15 cellular contexts compared by ENCODE assay signal in the genomic region with DNA sequence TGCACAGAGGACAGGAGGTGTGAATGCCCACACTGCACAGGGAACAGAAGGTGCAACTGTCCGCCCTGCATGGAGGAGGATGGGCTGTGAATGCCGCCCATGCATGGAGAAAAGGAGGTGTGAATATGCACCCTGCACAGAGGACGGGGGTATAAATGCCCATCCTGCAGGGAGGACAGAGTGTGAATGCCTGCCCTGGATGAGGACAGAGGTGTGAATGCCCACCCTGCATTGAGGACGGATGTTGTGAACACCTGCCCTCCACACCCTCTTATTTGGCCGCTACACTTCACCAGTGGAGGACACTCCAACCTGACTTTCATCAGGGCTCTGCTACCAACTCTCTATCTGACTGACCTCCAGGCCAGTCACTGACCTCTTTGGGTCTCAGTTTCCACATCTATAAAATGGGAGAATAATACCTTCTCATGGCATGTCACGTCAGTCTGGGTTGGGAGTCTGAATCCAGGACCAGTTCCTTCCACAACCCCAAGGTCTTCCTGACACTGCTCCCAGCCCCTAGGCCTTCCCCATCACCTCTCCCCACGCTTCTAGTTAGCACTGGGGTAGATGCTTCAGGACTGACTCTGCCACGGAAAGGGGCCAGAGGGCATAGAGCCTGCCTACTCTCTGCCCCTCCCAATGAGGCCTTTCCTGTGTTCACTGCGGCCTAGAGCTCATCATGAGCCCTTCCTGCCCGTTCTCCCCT. TPM values are rescaled to one million over a fixed set of nuclear protein-coding genes. Genes with fewer than 3 reads are reported as not detected.
A peak's percentile ranks its signal among the peaks of the same experiment; 100 is the strongest.
DNase-seq lines count a peak whose midpoint lies in the region; ATAC-seq and TF ChIP-seq lines count a peak whose summit lies in the region.
"Had no signal": no experiment of that assay in that cellular context is flagged by ENCODE, and none has a peak within 500 bp of the region (broad histone marks: within the 10 kb centered on the region; RNA-seq: fewer than 3 reads in every experiment).

No MANE protein-coding gene starts in this region.

- peak overlapping the region; percentile 96 for H3K27ac ChIP-seq in suprapubic skin
- H3K27ac ChIP-seq: 22Rv1 had no signal

- peaks cover 56% of the 10 kb centered on the region for H3K36me3 ChIP-seq in suprapubic skin

- peaks cover 55% of the 10 kb centered on the region for H3K4me1 Mint-ChIP-seq in activated CD4-positive, alpha-beta T cell treated with anti-CD3 and anti-CD28 coated beads for 36 hours
- peaks cover 57% of the 10 kb centered on the region for H3K4me1 Mint-ChIP-seq in activated T-helper 17 cell treated with anti-CD3 and anti-CD28 coated beads, Interleukin-2, amount 50 U/mL, for 72 hours

- POLR2A ChIA-PET in activated CD4-positive, alpha-beta T cell treated with anti-CD3 and anti-CD28 coated beads for 36 hours (lab: Charles Lee), result interaction anchor here (0.9 to 6.0 kb wide), 3 partner anchors 10 to 27 kb away, joined by 3 to 77 read pairs (median 45); partner anchors contain the start of gene ZBTB17

- no peak overlapping the region for H3K4me3 ChIP-seq in suprapubic skin
- H3K4me3 ChIP-seq: breast epithelium had no signal

- H3K27me3 ChIP-seq in suprapubic skin, result no peaks in the 10 kb centered on the region
- H3K27me3 ChIP-seq: breast epithelium had no signal

- intact Hi-C loops in activated CD4-positive, alpha-beta T cell treated with anti-CD3 and anti-CD28 coated beads for 36 hours (cut with DNase I, micrococcal nuclease), result loop anchor here in 1 of 2 experiments (2.0 kb wide), 1 partner anchor 331 kb away; the partner anchor contains the start of gene DDI2

- peak overlapping the region; percentile 58 for H3K4me3 Mint-ChIP-seq in activated CD4-positive, alpha-beta T cell treated with anti-CD3 and anti-CD28 coated beads for 36 hours
- peak overlapping the region; percentile 82 for H3K4me3 Mint-ChIP-seq in activated T-helper 17 cell treated with anti-CD3 and anti-CD28 coated beads, Interleukin-2, amount 50 U/mL, for 72 hours

- H3K27ac Mint-ChIP-seq in activated CD4-positive, alpha-beta T cell treated with anti-CD3 and anti-CD28 coated beads for 36 hours, result peak overlapping the region; percentile 95
- H3K27ac Mint-ChIP-seq in activated T-helper 17 cell treated with anti-CD3 and anti-CD28 coated beads, Interleukin-2, amount 50 U/mL, for 72 hours, result peak overlapping the region; percentile 98

- 88% methylated on average over 10 of the region's 10 CpGs for WGBS in suprapubic skin

- TF ChIP-seq CTCF in suprapubic skin (IDR thresholded peaks at IDR 0.05), result no peak

- CTCF ChIA-PET in activated CD4-positive, alpha-beta T cell treated with anti-CD3 and anti-CD28 coated beads for 36 hours (lab: Charles Lee), result interaction anchor here (0.5 to 1.2 kb wide), 4 partner anchors 10 to 412 kb away, joined by 3 to 4 read pairs (median 4); no protein-coding TSS in a partner anchor

- H3K9me3 Mint-ChIP-seq in activated CD4-positive, alpha-beta T cell treated with anti-CD3 and anti-CD28 coated beads for 36 hours (ENCODE audit: low read depth), result no peaks in the 10 kb centered on the region
- no peaks in the 10 kb centered on the region for H3K9me3 Mint-ChIP-seq in activated T-helper 17 cell treated with anti-CD3 and anti-CD28 coated beads, Interleukin-2, amount 50 U/mL, for 72 hours

- H3K36me3 Mint-ChIP-seq in activated CD4-positive, alpha-beta T cell treated with anti-CD3 and anti-CD28 coated beads for 36 hours (ENCODE audit: low read depth), result peaks cover 44% of the 10 kb centered on the region
- H3K36me3 Mint-ChIP-seq in activated T-helper 17 cell treated with anti-CD3 and anti-CD28 coated beads, Interleukin-2, amount 50 U/mL, for 72 hours (ENCODE audit: low read depth), result peaks cover 84% of the 10 kb centered on the region

- DNase-seq in activated CD4-positive, alpha-beta T cell treated with anti-CD3 and anti-CD28 coated beads for 36 hours, result no peak
- DNase-seq in activated CD4-positive, alpha-beta T cell treated with anti-CD3 and anti-CD28 coated beads, Interleukin-2, amount 50 U/mL, for 4 hours, result no peak
- DNase-seq in left lobe of liver (ENCODE audit: low spot score) (peak; percentile 33), suprapubic skin (ENCODE audit: low spot score in 2 of 2) (no peak), NCI-H748 treated with DMSO at 0.1 percent for 48 hours (lab: John Stamatoyannopoulos, UW) (no peak), SKM-1 treated with dmso at 0.1 percent for 144 hours (lab: John Stamatoyannopoulos, UW; ENCODE audit: unreplicated experiment) (no peak)
- DNase-seq: left ventricle myocardium superior, NCI-H510A treated with DMSO at 0.1 percent for 48 hours, SIG-M5 had no signal

- no peaks in the 10 kb centered on the region for H3K9me3 ChIP-seq in suprapubic skin
- H3K9me3 ChIP-seq: breast epithelium had no signal

- peaks cover 49% of the 10 kb centered on the region for H3K4me1 ChIP-seq in suprapubic skin

- ATAC-seq in activated CD4-positive, alpha-beta T cell treated with anti-CD3 and anti-CD28 coated beads for 36 hours, result no peak
- ATAC-seq in activated T-helper 17 cell treated with anti-CD3 and anti-CD28 coated beads, Interleukin-2, amount 50 U/mL, for 72 hours (replicated peaks), result no peak
- no peak for ATAC-seq in left lobe of liver
- ATAC-seq in GM19035 (IDR thresholded peaks at IDR 0.05; ENCODE audit: unreplicated experiment), result no peak
- ATAC-seq: left ventricle myocardium superior had no signal

- no peak for TF ChIP-seq POLR2A in suprapubic skin (IDR thresholded peaks at IDR 0.05)

- no peaks in the 10 kb centered on the region for H3K27me3 Mint-ChIP-seq in activated CD4-positive, alpha-beta T cell treated with anti-CD3 and anti-CD28 coated beads for 36 hours
- no peaks in the 10 kb centered on the region for H3K27me3 Mint-ChIP-seq in activated T-helper 17 cell treated with anti-CD3 and anti-CD28 coated beads, Interleukin-2, amount 50 U/mL, for 72 hours

- no peak for TF ChIP-seq EP300 in suprapubic skin (IDR thresholded peaks at IDR 0.05)

RNA-seq across cellular contexts. Expression of gene ZBTB17, which starts 28.4 kb away (rescaled TPM):
- 10 to 100 TPM; 47.7 to 48.3 TPM for total RNA-seq in activated CD4-positive, alpha-beta T cell treated with anti-CD3 and anti-CD28 coated beads for 36 hours
- 100 to 1,000 TPM in 1 of 2 donors, 10 to 100 TPM in 1; 62.0 to 135 TPM for total RNA-seq in activated T-helper 17 cell treated with anti-CD3 and anti-CD28 coated beads, Interleukin-2, amount 50 U/mL, for 72 hours
- 14.3 TPM for total RNA-seq in left lobe of liver
- 10 to 100 TPM; 27.2 to 44.4 (median 34.1) TPM for total RNA-seq in suprapubic skin

RNA-seq across cellular contexts. Expression of gene SRARP, which starts 56.5 kb away (rescaled TPM):
- total RNA-seq in activated CD4-positive, alpha-beta T cell treated with anti-CD3 and anti-CD28 coated beads for 36 hours, result not detected
- total RNA-seq in activated T-helper 17 cell treated with anti-CD3 and anti-CD28 coated beads, Interleukin-2, amount 50 U/mL, for 72 hours, result not detected
- total RNA-seq in left lobe of liver (not detected), suprapubic skin (not detected)
- total RNA-seq: Daoy, fibroblast of villous mesenchyme had no signal
